36 cellular contexts compared by ENCODE assay signal in genomic region chr11:17668166-17668565, GRCh38. TPM values are rescaled to one million over a fixed set of nuclear protein-coding genes. Genes with fewer than 3 reads are reported as not detected.
"Had no signal": no experiment of that assay in that cellular context is flagged by ENCODE, and none has a peak within 500 bp of the region (broad histone marks: within the 10 kb centered on the region; RNA-seq: fewer than 3 reads in every experiment).

No MANE protein-coding gene starts in this region.

- H3K4me3 ChIP-seq: MG63 had no signal

- DNase-seq: Karpas-422, Kasumi-1, KBM-7, KG1, MG63, MM.1S, MV-4-11, NCI-H1048, NCI-H1092, NCI-H1092 treated with DMSO at 0.1 percent for 48 hours, NCI-H1105, NCI-H1105 treated with DMSO at 0.1 percent for 48 hours, NCI-H1417, NCI-H1417 treated with DMSO at 0.1 percent for 48 hours, NCI-H1436, NCI-H1436 treated with DMSO at 0.1 percent for 48 hours, NCI-H146, NCI-H1694, NCI-H1694 treated with DMSO at 0.1 percent for 48 hours, NCI-H187, NCI-H187 treated with DMSO at 0.1 percent for 48 hours, NCI-H1930, NCI-H2029, NCI-H2029 treated with DMSO at 0.1 percent for 48 hours, NCI-H2081, NCI-H2081 treated with DMSO at 0.1 percent for 48 hours, NCI-H2107, NCI-H2171, NCI-H2171 treated with DMSO at 0.1 percent for 48 hours, NCI-H2227 treated with DMSO at 0.1 percent for 48 hours, NCI-H226, NCI-H345, NCI-H446, NCI-H446 treated with DMSO at 0.1 percent for 48 hours had no signal

- H3K27ac ChIP-seq: KMS-11 had no signal

- H3K36me3 ChIP-seq: MG63 had no signal

- H3K9me3 ChIP-seq: MG63 had no signal

- H3K27me3 ChIP-seq: MG63 had no signal

- H3K9ac ChIP-seq: KMS-11 had no signal

RNA-seq across cellular contexts. Expression of gene MYOD1, which starts 51.2 kb away (rescaled TPM):
- total RNA-seq: MCF 10A had no signal
